In the genomic region with DNA sequence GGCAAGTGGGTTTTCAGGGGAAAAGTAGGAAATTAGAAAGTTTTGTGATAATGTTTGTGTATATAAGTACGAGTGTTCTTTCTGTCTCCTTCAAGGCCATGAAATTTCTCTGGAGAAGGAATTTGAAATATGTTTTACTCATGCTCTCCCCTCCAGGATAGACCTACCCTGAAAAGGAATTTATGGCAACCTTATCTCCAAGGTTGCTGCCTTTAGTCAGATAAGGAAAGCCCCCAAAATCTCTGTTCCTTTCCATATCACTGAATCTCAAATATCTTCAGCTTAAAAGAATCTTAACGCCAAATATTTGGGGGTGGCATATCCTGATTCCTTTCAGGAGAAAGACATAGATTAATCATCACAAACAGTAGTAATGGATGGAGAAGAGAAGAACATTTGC, we compare ENCODE assay signal across 16 cellular contexts. TPM values are rescaled to one million over a fixed set of nuclear protein-coding genes. Genes with fewer than 3 reads are reported as not detected.
DNase-seq lines count a peak whose midpoint lies in the region; TF ChIP-seq lines count a peak whose summit lies in the region.
"Had no signal": no experiment of that assay in that cellular context is flagged by ENCODE, and none has a peak within 500 bp of the region (broad histone marks: within the 10 kb centered on the region; RNA-seq: fewer than 3 reads in every experiment).

No MANE protein-coding gene starts in this region.

- no peak overlapping the region for H2BK15ac ChIP-seq in mesendoderm (replicated peaks; ENCODE audit: low read depth)

- no peak overlapping the region for H3K9ac ChIP-seq in mesendoderm (ENCODE audit: low read length)

- H2BK5ac ChIP-seq in mesendoderm (ENCODE audit: low read length): no peak overlapping the region

- H3K4ac ChIP-seq in mesendoderm (ENCODE audit: low read depth, low read length): no peak overlapping the region

- no peak overlapping the region for H3K4me3 ChIP-seq in mesendoderm (ENCODE audit: low read length)
- H3K4me3 ChIP-seq: pancreas, sigmoid colon had no signal

- H2AK5ac ChIP-seq in mesendoderm (ENCODE audit: low read length): no peak overlapping the region

- H3K4me1 ChIP-seq in mesendoderm (ENCODE audit: control insufficient read depth, low read depth, low read length): peaks cover 2% of the 10 kb centered on the region
- H3K4me1 ChIP-seq: sigmoid colon had no signal

- H4K5ac ChIP-seq in mesendoderm (ENCODE audit: low read length): no peak overlapping the region

- H3K56ac ChIP-seq in mesendoderm (ENCODE audit: low read length): no peak overlapping the region

- no peaks in the 10 kb centered on the region for H3K36me3 ChIP-seq in mesendoderm (ENCODE audit: control insufficient read depth, insufficient read depth, low read length)
- H3K36me3 ChIP-seq: pancreas, sigmoid colon had no signal

- H3K27me3 ChIP-seq in mesendoderm (ENCODE audit: insufficient read depth, low read length, poor library complexity): no peaks in the 10 kb centered on the region
- H3K27me3 ChIP-seq: pancreas, sigmoid colon had no signal

- DNase-seq in EL (peak; percentile 47), astrocyte of the hippocampus (ENCODE audit: low read depth, low spot score) (peak; percentile 29), mesendoderm (peak; percentile 66), RWPE1 (ENCODE audit: low spot score) (no peak), GM03348 (ENCODE audit: low spot score) (no peak)
- no peak for DNase-seq in activated CD4-positive, alpha-beta T cell treated with anti-CD3 and anti-CD28 coated beads for 48 hours
- DNase-seq: activated effector memory CD4-positive, alpha-beta T cell treated with Interleukin-2 at 50 U/mL for 16 hours; anterior cingulate cortex; CD8-positive, alpha-beta T cell; foreskin fibroblast; NCI-H1417 treated with DMSO at 0.1 percent for 48 hours; NCI-H2171; NCI-H748 treated with DMSO at 0.1 percent for 48 hours; sigmoid colon; stimulated activated CD4-positive, alpha-beta T cell treated with anti-CD3 and anti-CD28 coated beads, Interleukin-2, amount 100 ng/mL, for 24 hours had no signal

- no peak overlapping the region for H2BK120ac ChIP-seq in mesendoderm (ENCODE audit: low read depth, low read length)

- POLR2A ChIA-PET in RWPE1 (lab: Yijun Ruan, JAX; ENCODE audit: low non-redundant PET): no interaction called here

- no peaks in the 10 kb centered on the region for H3K79me1 ChIP-seq in mesendoderm (ENCODE audit: low read length)

- H3K23ac ChIP-seq in mesendoderm (ENCODE audit: low read length): no peak overlapping the region

- 100% methylated on average over 1 of the region's 2 CpGs for WGBS in mesendoderm (ENCODE audit: extremely low coverage, insufficient coverage, low lambda C conversion rate)

- no peak overlapping the region for H3K4me2 ChIP-seq in mesendoderm (ENCODE audit: low read length)

- H3K27ac ChIP-seq in mesendoderm (ENCODE audit: low read depth, low read length) (no peak overlapping the region), RWPE1 (no peak overlapping the region)
- H3K27ac ChIP-seq: sigmoid colon had no signal

- H3K18ac ChIP-seq in mesendoderm (ENCODE audit: low read length): no peak overlapping the region

- TF ChIP-seq CTCF in RWPE1 (conservative IDR thresholded peaks at IDR 0.05; ENCODE audit: low read depth): no peak

- CTCF ChIA-PET in RWPE1 (lab: Yijun Ruan, JAX): no interaction called here

- no peak overlapping the region for H4K8ac ChIP-seq in mesendoderm (ENCODE audit: low read depth, low read length)

- H3K79me2 ChIP-seq in mesendoderm (ENCODE audit: control insufficient read depth, insufficient read depth, low read length): no peaks in the 10 kb centered on the region

RNA-seq across cellular contexts. Expression of gene C4BPB, which starts 0.5 kb away (rescaled TPM):
- not detected for polyA plus RNA-seq in mesendoderm (2013, experiment 1 of 2)
- polyA plus RNA-seq in mesendoderm (2013, experiment 2 of 2): not detected

RNA-seq across cellular contexts. Expression of gene C4BPA, which starts 15.9 kb away (rescaled TPM):
- polyA plus RNA-seq in mesendoderm (2013, experiment 1 of 2): not detected
- not detected for polyA plus RNA-seq in mesendoderm (2013, experiment 2 of 2)

RNA-seq across cellular contexts. Expression of gene PFKFB2, which starts 35.1 kb away (rescaled TPM):
- 3.9 TPM for polyA plus RNA-seq in mesendoderm (2013, experiment 1 of 2)
- 3.9 TPM for polyA plus RNA-seq in mesendoderm (2013, experiment 2 of 2)

RNA-seq across cellular contexts. Expression of gene YOD1, which starts 37.2 kb away (rescaled TPM):
- 5.0 TPM for polyA plus RNA-seq in mesendoderm (2013, experiment 1 of 2)
- 4.9 TPM for polyA plus RNA-seq in mesendoderm (2013, experiment 2 of 2)

RNA-seq across cellular contexts. Expression of gene C1orf116, which starts 55.6 kb away (rescaled TPM):
- 1.6 TPM for polyA plus RNA-seq in mesendoderm (2013, experiment 1 of 2)
- 1.5 TPM for polyA plus RNA-seq in mesendoderm (2013, experiment 2 of 2)

Comparison
In these comparisons a context has a peak if more than half of its experiments do, and no peak if none do; other contexts are left out.
1. DNase-seq: peak in EL (single experiment), astrocyte of the hippocampus (single experiment) and mesendoderm (single experiment); none in activated CD4-positive, alpha-beta T cell treated with anti-CD3 and anti-CD28 coated beads for 48 hours (single experiment), RWPE1 (single experiment) and GM03348 (single experiment).